21 cellular contexts compared by ENCODE assay signal in the genomic region with DNA sequence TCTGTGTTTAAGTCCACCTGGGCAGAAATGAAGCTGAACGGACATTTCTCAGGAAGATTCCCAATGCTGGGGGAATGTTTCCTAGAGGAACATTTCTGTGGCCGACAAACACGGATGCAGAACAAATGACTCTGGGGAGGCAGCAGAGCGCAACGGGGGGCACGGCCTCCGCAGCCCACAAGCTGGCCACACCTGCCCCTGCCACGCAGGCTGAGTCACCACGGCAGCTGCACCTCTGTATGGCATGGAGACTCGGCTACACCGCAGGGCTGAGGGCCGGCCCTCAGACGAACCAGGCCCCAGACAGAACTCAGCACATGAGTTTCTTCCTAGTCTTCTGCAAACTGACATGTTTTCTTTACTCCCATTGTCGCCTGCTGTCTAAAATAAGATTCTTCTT. TPM values are rescaled to one million over a fixed set of nuclear protein-coding genes. Genes with fewer than 3 reads are reported as not detected.
DNase-seq lines count a peak whose midpoint lies in the region; ATAC-seq and TF ChIP-seq lines count a peak whose summit lies in the region.
"Had no signal": no experiment of that assay in that cellular context is flagged by ENCODE, and none has a peak within 500 bp of the region (broad histone marks: within the 10 kb centered on the region; RNA-seq: fewer than 3 reads in every experiment).

No MANE protein-coding gene starts in this region.

- H3K27me3 ChIP-seq in DND-41 (ENCODE audit: insufficient read depth, low read length, poor library complexity) (no peaks in the 10 kb centered on the region), dorsolateral prefrontal cortex (no peaks in the 10 kb centered on the region)
- H3K27me3 ChIP-seq: heart right ventricle, ovary had no signal

- peaks cover 21% of the 10 kb centered on the region for H3K36me3 Mint-ChIP-seq in osteocyte (ENCODE audit: unreplicated experiment)

- no peak for DNase-seq in DND-41
- DNase-seq in LHCN-M2 (ENCODE audit: low read depth) = peak; percentile 96
- DNase-seq in epithelial cell of proximal tubule (ENCODE audit: low read depth) = peak; percentile 13
- peak; percentile 75 for DNase-seq in osteocyte (ENCODE audit: extremely low spot score, unreplicated experiment)
- no peak for DNase-seq in NCI-H1436 (lab: John Stamatoyannopoulos, UW)
- no peak for DNase-seq in NCI-H2081 (lab: John Stamatoyannopoulos, UW)
- no peak for DNase-seq in dorsolateral prefrontal cortex
- no peak for DNase-seq in left lobe of liver (ENCODE audit: low spot score)
- DNase-seq: activated CD8-positive, alpha-beta T cell treated with anti-CD3 and anti-CD28 coated beads for 36 hours; AML-193; effector CD4-positive, alpha-beta T cell; heart right ventricle; ovary; small intestine had no signal

- H3K4me3 Mint-ChIP-seq in osteocyte (ENCODE audit: unreplicated experiment) = no peak overlapping the region
- H3K4me3 Mint-ChIP-seq: activated CD8-positive, alpha-beta T cell treated with anti-CD3 and anti-CD28 coated beads for 36 hours had no signal

- H3K27ac ChIP-seq in DND-41 (ENCODE audit: low read length) (no peak overlapping the region), dorsolateral prefrontal cortex (no peak overlapping the region)
- H3K27ac ChIP-seq: heart right ventricle, HL-60, ovary had no signal

- peak; percentile 52; the same call in 2 of the 3 replicates for ATAC-seq in DND-41 (ENCODE audit: insufficient read depth, low read depth)
- ATAC-seq in left lobe of liver = no peak
- ATAC-seq: activated CD8-positive, alpha-beta T cell treated with anti-CD3 and anti-CD28 coated beads for 36 hours had no signal

- peaks cover 2% of the 10 kb centered on the region; the same call in 1 of the 2 replicates for H3K4me1 ChIP-seq in DND-41 (ENCODE audit: insufficient read depth, low read length)

- H3K9me3 Mint-ChIP-seq in osteocyte (ENCODE audit: unreplicated experiment) = no peaks in the 10 kb centered on the region
- H3K9me3 Mint-ChIP-seq: activated CD8-positive, alpha-beta T cell treated with anti-CD3 and anti-CD28 coated beads for 36 hours had no signal

- peaks cover 29% of the 10 kb centered on the region for H3K36me3 ChIP-seq in DND-41 (ENCODE audit: insufficient read depth, low read length)
- H3K36me3 ChIP-seq: ovary had no signal

- H3K27ac Mint-ChIP-seq in osteocyte (ENCODE audit: unreplicated experiment) = no peak overlapping the region
- H3K27ac Mint-ChIP-seq: activated CD8-positive, alpha-beta T cell treated with anti-CD3 and anti-CD28 coated beads for 36 hours had no signal

- H3K4me2 ChIP-seq in DND-41 (ENCODE audit: insufficient read depth, low read length) = no peak overlapping the region

- H3K4me3 ChIP-seq in DND-41 (ENCODE audit: low read depth in 1 of 2, low read length in 2 of 2) = no peak overlapping the region
- H3K4me3 ChIP-seq in epithelial cell of proximal tubule (ENCODE audit: low read depth, low read length) = no peak overlapping the region
- no peak overlapping the region for H3K4me3 ChIP-seq in dorsolateral prefrontal cortex
- H3K4me3 ChIP-seq: heart right ventricle, ovary had no signal

- intact Hi-C loops in dorsolateral prefrontal cortex (cut with DNase I) = no loop called here

- H3K4me1 Mint-ChIP-seq in osteocyte (ENCODE audit: unreplicated experiment) = peaks cover under 1% of the 10 kb centered on the region

- H2AFZ ChIP-seq in DND-41 (ENCODE audit: low read depth, low read length) = no peak overlapping the region

- H4K20me1 ChIP-seq in DND-41 (ENCODE audit: insufficient read depth, low read length) = 0 out of 2 replicates have a peak, but pooled peaks cover 10% of the 10 kb centered on the region

- no peaks in the 10 kb centered on the region for H3K79me2 ChIP-seq in DND-41 (ENCODE audit: insufficient read depth, low read length)

- H3K9me3 ChIP-seq in DND-41 (ENCODE audit: insufficient read depth, low read length, severe bottlenecking) = no peaks in the 10 kb centered on the region
- H3K9me3 ChIP-seq: heart right ventricle, ovary had no signal

- TF ChIP-seq CTCF in DND-41 (IDR thresholded peaks at IDR 0.05; ENCODE audit: borderline replicate concordance, extremely low read depth, low read length, poor library complexity, severe bottlenecking) (no peak), epithelial cell of proximal tubule (conservative IDR thresholded peaks at IDR 0.05; ENCODE audit: low read depth, low read length) (no peak), osteocyte (IDR thresholded peaks at IDR 0.05) (no peak), dorsolateral prefrontal cortex (IDR thresholded peaks at IDR 0.05 in 54 of 56, conservative IDR thresholded peaks at IDR 0.05 in 2 of 56; ENCODE audit: low read depth in 1 of 56, partially characterized antibody in 56 of 56) (no peak)

- H3K9ac ChIP-seq in DND-41 (ENCODE audit: low read depth, low read length) = no peak overlapping the region

- no peaks in the 10 kb centered on the region for H3K27me3 Mint-ChIP-seq in osteocyte (ENCODE audit: unreplicated experiment)
- H3K27me3 Mint-ChIP-seq: activated CD8-positive, alpha-beta T cell treated with anti-CD3 and anti-CD28 coated beads for 36 hours had no signal

RNA-seq across cellular contexts. Expression of gene PRR18, which starts 10.0 kb away (rescaled TPM):
- total RNA-seq in LHCN-M2 (2014; rRNA removed) (not detected in 2 replicates), epithelial cell of proximal tubule (0.94 TPM in 1 of 2 replicates, not detected in the other), osteocyte (not detected in 2 replicates), dorsolateral prefrontal cortex (100 to 1,000 TPM in 13 of 120 experiments, 10 to 100 TPM in 105, 1 to 10 TPM in 2; 7.1 to 260 (median 51.2) TPM), left lobe of liver (2.0 TPM)
- polyA plus RNA-seq in LHCN-M2 (2012) = 0.02 TPM
- total RNA-seq: fibroblast of lung; H4; mucosa of gallbladder; RPMI7951; T-helper 1 cell treated with Interleukin-12 subunit alpha and Interleukin-12 subunit beta and Interleukin-4 antibody, amounts not matched to agents 30 ng/mL and 1 ng/mL, for 36 hours had no signal
- polyA plus RNA-seq: fibroblast of lung, keratinocyte had no signal

RNA-seq across cellular contexts. Expression of gene SFT2D1, which starts 24.1 kb away (rescaled TPM):
- total RNA-seq in LHCN-M2 (2014; rRNA removed) = 46.8 and 58.4 TPM in 2 replicates
- 36.1 TPM for polyA plus RNA-seq in LHCN-M2 (2012)
- 62.4 and 105 TPM in 2 replicates for total RNA-seq in epithelial cell of proximal tubule
- 30.8 and 34.0 TPM in 2 replicates for total RNA-seq in osteocyte
- 10 to 100 TPM; 32.7 to 79.7 (median 45.4) TPM for total RNA-seq in dorsolateral prefrontal cortex
- total RNA-seq in left lobe of liver = 8.8 TPM

Comparison
In these comparisons a context has a peak if more than half of its experiments do, and no peak if none do; other contexts are left out.
1. DNase-seq: peak in LHCN-M2 (single experiment), epithelial cell of proximal tubule (single experiment) and osteocyte (single experiment); none in DND-41 (single experiment), NCI-H1436 (single experiment), NCI-H2081 (0 of 2), dorsolateral prefrontal cortex (0 of 10) and left lobe of liver (single experiment).